In genomic region chr1:41573803-41574713, GRCh38 we compare ENCODE assay signal across 8 cellular contexts.
DNase-seq lines count a peak whose midpoint lies in the region; ATAC-seq, FAIRE-seq and TF ChIP-seq lines count a peak whose summit lies in the region.

No MANE protein-coding gene starts in this region.

- FAIRE-seq in urothelium cell line (lab: Jason Lieb, UNC), result peak; percentile 65

- H3K36me3 Mint-ChIP-seq in activated naive CD4-positive, alpha-beta T cell treated with anti-CD3 and anti-CD28 coated beads, Interleukin-2, amount 50 U/mL, for 24 hours, result peaks cover 28% of the 10 kb centered on the region
- H3K36me3 Mint-ChIP-seq in progenitor cell of endocrine pancreas (ENCODE audit: insufficient read depth), result no peaks in the 10 kb centered on the region

- H3K27ac Mint-ChIP-seq in activated naive CD4-positive, alpha-beta T cell treated with anti-CD3 and anti-CD28 coated beads, Interleukin-2, amount 50 U/mL, for 24 hours, result peak overlapping the region; percentile 24
- no peak overlapping the region for H3K27ac Mint-ChIP-seq in progenitor cell of endocrine pancreas

- H3K4me3 Mint-ChIP-seq in activated naive CD4-positive, alpha-beta T cell treated with anti-CD3 and anti-CD28 coated beads, Interleukin-2, amount 50 U/mL, for 24 hours, result no peak overlapping the region
- no peak overlapping the region for H3K4me3 Mint-ChIP-seq in progenitor cell of endocrine pancreas (ENCODE audit: low read depth)

- no peaks in the 10 kb centered on the region for H3K9me3 Mint-ChIP-seq in activated naive CD4-positive, alpha-beta T cell treated with anti-CD3 and anti-CD28 coated beads, Interleukin-2, amount 50 U/mL, for 24 hours
- no peaks in the 10 kb centered on the region for H3K9me3 Mint-ChIP-seq in progenitor cell of endocrine pancreas (ENCODE audit: low read depth)

- intact Hi-C loops in Right ventricle myocardium inferior (cut with DNase I), result loop anchor here (1.0 kb wide), 1 partner anchor 599 kb away; no protein-coding TSS in a partner anchor

- ATAC-seq in GM21528 (IDR thresholded peaks at IDR 0.05; ENCODE audit: low FRiP score, unreplicated experiment) (peak; percentile 70), SK-N-SH treated with all-trans-retinoic acid at 6 μM for 48 hours (peak; percentile 99), Right ventricle myocardium inferior (peak; percentile 87)

- DNase-seq in NCI-H1092 (lab: John Stamatoyannopoulos, UW) (peak; percentile 75), Right ventricle myocardium inferior (ENCODE audit: missing footprints) (peak; percentile 83), progenitor cell of endocrine pancreas (ENCODE audit: low spot score, unreplicated experiment) (peak; percentile 58), urothelium cell line (ENCODE audit: low spot score) (peak; percentile 91)

- TF ChIP-seq CTCF in C4-2B (conservative IDR thresholded peaks at IDR 0.05) (peak; percentile 96), progenitor cell of endocrine pancreas (IDR thresholded peaks at IDR 0.05; ENCODE audit: unreplicated experiment) (peak; percentile 86)

- H3K4me1 Mint-ChIP-seq in activated naive CD4-positive, alpha-beta T cell treated with anti-CD3 and anti-CD28 coated beads, Interleukin-2, amount 50 U/mL, for 24 hours, result peaks cover 44% of the 10 kb centered on the region
- H3K4me1 Mint-ChIP-seq in progenitor cell of endocrine pancreas (ENCODE audit: low read depth), result no peaks in the 10 kb centered on the region

- no peaks in the 10 kb centered on the region for H3K27me3 Mint-ChIP-seq in activated naive CD4-positive, alpha-beta T cell treated with anti-CD3 and anti-CD28 coated beads, Interleukin-2, amount 50 U/mL, for 24 hours
- peaks cover 42% of the 10 kb centered on the region for H3K27me3 Mint-ChIP-seq in progenitor cell of endocrine pancreas

- H3K27ac ChIP-seq in C4-2B, result no peak overlapping the region

TF ChIP-seq in SK-N-SH treated with all-trans-retinoic acid at 6 μM for 48 hours, 23 proteins besides CTCF, POLR2A, EP300 and RAD21:
- no peak for TF ChIP-seq CREB5 (CRISPR knock-in tag; IDR thresholded peaks at IDR 0.05; ENCODE audit: low read depth)
- TF ChIP-seq, protein P1, sequence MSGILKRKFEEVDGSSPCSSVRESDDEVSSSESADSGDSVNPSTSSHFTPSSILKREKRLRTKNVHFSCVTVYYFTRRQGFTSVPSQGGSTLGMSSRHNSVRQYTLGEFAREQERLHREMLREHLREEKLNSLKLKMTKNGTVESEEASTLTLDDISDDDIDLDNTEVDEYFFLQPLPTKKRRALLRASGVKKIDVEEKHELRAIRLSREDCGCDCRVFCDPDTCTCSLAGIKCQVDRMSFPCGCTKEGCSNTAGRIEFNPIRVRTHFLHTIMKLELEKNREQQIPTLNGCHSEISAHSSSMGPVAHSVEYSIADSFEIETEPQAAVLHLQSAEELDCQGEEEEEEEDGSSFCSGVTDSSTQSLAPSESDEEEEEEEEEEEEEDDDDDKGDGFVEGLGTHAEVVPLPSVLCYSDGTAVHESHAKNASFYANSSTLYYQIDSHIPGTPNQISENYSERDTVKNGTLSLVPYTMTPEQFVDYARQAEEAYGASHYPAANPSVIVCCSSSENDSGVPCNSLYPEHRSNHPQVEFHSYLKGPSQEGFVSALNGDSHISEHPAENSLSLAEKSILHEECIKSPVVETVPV (CRISPR knock-in tag; IDR thresholded peaks at IDR 0.05), result no peak
- no peak for TF ChIP-seq PATZ1 (CRISPR knock-in tag; IDR thresholded peaks at IDR 0.05; ENCODE audit: borderline replicate concordance)
- TF ChIP-seq GLIS3 (CRISPR knock-in tag; IDR thresholded peaks at IDR 0.05), result no peak
- TF ChIP-seq CSDC2 (CRISPR knock-in tag; IDR thresholded peaks at IDR 0.05), result no peak
- no peak for TF ChIP-seq ZC3H10 (CRISPR knock-in tag; IDR thresholded peaks at IDR 0.05)
- no peak for TF ChIP-seq PPARA (CRISPR knock-in tag; IDR thresholded peaks at IDR 0.05; ENCODE audit: borderline replicate concordance)
- TF ChIP-seq SNAI2 (CRISPR knock-in tag; IDR thresholded peaks at IDR 0.05), result no peak
- TF ChIP-seq RARB (CRISPR knock-in tag; IDR thresholded peaks at IDR 0.05), result no peak
- TF ChIP-seq OSR1 (CRISPR knock-in tag; IDR thresholded peaks at IDR 0.05), result no peak
- TF ChIP-seq ZFP30 (CRISPR knock-in tag; IDR thresholded peaks at IDR 0.05), result no peak
- TF ChIP-seq ZNF565 (CRISPR knock-in tag; conservative IDR thresholded peaks at IDR 0.05; ENCODE audit: low read depth), result no peak
- TF ChIP-seq TSHZ2 (CRISPR knock-in tag; IDR thresholded peaks at IDR 0.05), result no peak
- no peak for TF ChIP-seq ESRRG (CRISPR knock-in tag; IDR thresholded peaks at IDR 0.05)
- TF ChIP-seq, protein P2, sequence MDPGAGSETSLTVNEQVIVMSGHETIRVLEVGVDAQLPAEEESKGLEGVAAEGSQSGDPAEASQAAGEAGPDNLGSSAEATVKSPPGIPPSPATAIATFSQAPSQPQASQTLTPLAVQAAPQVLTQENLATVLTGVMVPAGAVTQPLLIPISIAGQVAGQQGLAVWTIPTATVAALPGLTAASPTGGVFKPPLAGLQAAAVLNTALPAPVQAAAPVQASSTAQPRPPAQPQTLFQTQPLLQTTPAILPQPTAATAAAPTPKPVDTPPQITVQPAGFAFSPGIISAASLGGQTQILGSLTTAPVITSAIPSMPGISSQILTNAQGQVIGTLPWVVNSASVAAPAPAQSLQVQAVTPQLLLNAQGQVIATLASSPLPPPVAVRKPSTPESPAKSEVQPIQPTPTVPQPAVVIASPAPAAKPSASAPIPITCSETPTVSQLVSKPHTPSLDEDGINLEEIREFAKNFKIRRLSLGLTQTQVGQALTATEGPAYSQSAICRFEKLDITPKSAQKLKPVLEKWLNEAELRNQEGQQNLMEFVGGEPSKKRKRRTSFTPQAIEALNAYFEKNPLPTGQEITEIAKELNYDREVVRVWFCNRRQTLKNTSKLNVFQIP (CRISPR knock-in tag; IDR thresholded peaks at IDR 0.05; ENCODE audit: borderline replicate concordance, low read depth), result no peak
- TF ChIP-seq ZFP3 (CRISPR knock-in tag; IDR thresholded peaks at IDR 0.05), result no peak
- TF ChIP-seq ZNF8 (CRISPR knock-in tag; IDR thresholded peaks at IDR 0.05), result no peak
- no peak for TF ChIP-seq TOX (CRISPR knock-in tag; IDR thresholded peaks at IDR 0.05; ENCODE audit: borderline replicate concordance)
- no peak for TF ChIP-seq ZNF70 (CRISPR knock-in tag; IDR thresholded peaks at IDR 0.05)
- TF ChIP-seq BACH2 (CRISPR knock-in tag; IDR thresholded peaks at IDR 0.05; ENCODE audit: borderline replicate concordance), result no peak
